Comparison of ENCODE assay signal across 14 cellular contexts in the genomic region with DNA sequence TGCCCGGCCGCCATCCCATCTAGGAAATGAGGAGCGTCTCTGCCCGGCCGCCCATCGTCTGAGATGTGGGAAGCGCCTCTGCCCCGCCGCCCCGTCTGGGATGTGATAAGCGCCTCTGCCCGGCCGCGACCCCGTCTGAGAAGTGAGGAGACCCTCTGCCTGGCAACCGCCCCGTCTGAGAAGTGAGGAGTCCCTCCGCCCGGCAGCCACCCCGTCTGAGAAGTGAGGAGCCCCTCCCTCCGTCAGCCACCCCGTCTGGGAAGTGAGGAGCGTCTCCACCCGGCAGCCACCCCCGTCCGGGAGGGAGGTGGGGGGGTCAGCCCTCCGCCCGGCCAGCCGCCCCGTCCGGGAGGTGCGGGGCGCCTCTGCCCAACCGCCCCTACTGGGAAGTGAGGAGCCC. TPM values are rescaled to one million over a fixed set of nuclear protein-coding genes. Genes with fewer than 3 reads are reported as not detected.
"Had no signal": no experiment of that assay in that cellular context is flagged by ENCODE, and none has a peak within 500 bp of the region (broad histone marks: within the 10 kb centered on the region; RNA-seq: fewer than 3 reads in every experiment).

No MANE protein-coding gene starts in this region.

RNA-seq across cellular contexts. Expression of a gene that starts 30.1 kb away (rescaled TPM):
- total RNA-seq: activated B cell treated with CpG ODN at 0.5 μM for 24 hours; activated CD4-positive, alpha-beta memory T cell treated with anti-CD3 and anti-CD28 coated beads for 36 hours; activated CD4-positive, alpha-beta memory T cell treated with anti-CD3 and anti-CD28 coated beads, Interleukin-2, amount 10 ng/mL, durations not matched to agents 7 days and 5 days; activated CD4-positive, alpha-beta T cell treated with anti-CD3 and anti-CD28 coated beads for 36 hours; activated CD4-positive, alpha-beta T cell treated with anti-CD3 and anti-CD28 coated beads, Interleukin-2, amount 10 ng/mL, durations not matched to agents 24 days and 14 days; activated CD4-positive, alpha-beta T cell treated with anti-CD3 and anti-CD28 coated beads, Interleukin-2, amount 10 ng/mL, durations not matched to agents 7 days and 5 days; activated CD8-positive, alpha-beta memory T cell treated with anti-CD3 and anti-CD28 coated beads for 36 hours; activated CD8-positive, alpha-beta memory T cell treated with anti-CD3 and anti-CD28 coated beads, Interleukin-2, amount 10 ng/mL, durations not matched to agents 7 days and 5 days; activated CD8-positive, alpha-beta T cell treated with anti-CD3 and anti-CD28 coated beads for 36 hours; activated CD8-positive, alpha-beta T cell treated with anti-CD3 and anti-CD28 coated beads, Interleukin-2, amount 10 ng/mL, durations not matched to agents 7 days and 5 days; T-helper 1 cell treated with Interleukin-12 subunit alpha and Interleukin-12 subunit beta and Interleukin-4 antibody, amounts not matched to agents 30 ng/mL and 1 ng/mL, for 36 hours; T-helper 17 cell; T-helper 2 cell treated with Interferon-gamma antibody and Interleukin-4, amounts not matched to agents 100 ng/mL and 5 ng/mL, for 36 hours had no signal

RNA-seq across cellular contexts. Expression of a gene that starts 33.3 kb away (rescaled TPM):
- total RNA-seq: activated B cell treated with CpG ODN at 0.5 μM for 24 hours; activated CD4-positive, alpha-beta memory T cell treated with anti-CD3 and anti-CD28 coated beads, Interleukin-2, amount 10 ng/mL, durations not matched to agents 7 days and 5 days; activated CD4-positive, alpha-beta T cell treated with anti-CD3 and anti-CD28 coated beads, Interleukin-2, amount 10 ng/mL, durations not matched to agents 24 days and 14 days; activated CD4-positive, alpha-beta T cell treated with anti-CD3 and anti-CD28 coated beads, Interleukin-2, amount 10 ng/mL, durations not matched to agents 7 days and 5 days; activated CD8-positive, alpha-beta memory T cell treated with anti-CD3 and anti-CD28 coated beads for 36 hours; activated CD8-positive, alpha-beta memory T cell treated with anti-CD3 and anti-CD28 coated beads, Interleukin-2, amount 10 ng/mL, durations not matched to agents 7 days and 5 days; activated CD8-positive, alpha-beta T cell treated with anti-CD3 and anti-CD28 coated beads for 36 hours; activated CD8-positive, alpha-beta T cell treated with anti-CD3 and anti-CD28 coated beads, Interleukin-2, amount 10 ng/mL, durations not matched to agents 7 days and 5 days; T-helper 1 cell treated with Interleukin-12 subunit alpha and Interleukin-12 subunit beta and Interleukin-4 antibody, amounts not matched to agents 30 ng/mL and 1 ng/mL, for 36 hours; T-helper 17 cell; T-helper 2 cell treated with Interferon-gamma antibody and Interleukin-4, amounts not matched to agents 100 ng/mL and 5 ng/mL, for 36 hours had no signal

RNA-seq across cellular contexts. Expression of a gene that starts 33.8 kb away (rescaled TPM):
- total RNA-seq: activated B cell treated with CpG ODN at 0.5 μM for 24 hours; activated CD4-positive, alpha-beta memory T cell treated with anti-CD3 and anti-CD28 coated beads for 36 hours; activated CD4-positive, alpha-beta memory T cell treated with anti-CD3 and anti-CD28 coated beads, Interleukin-2, amount 10 ng/mL, durations not matched to agents 7 days and 5 days; activated CD4-positive, alpha-beta T cell treated with anti-CD3 and anti-CD28 coated beads for 36 hours; activated CD4-positive, alpha-beta T cell treated with anti-CD3 and anti-CD28 coated beads, Interleukin-2, amount 10 ng/mL, durations not matched to agents 24 days and 14 days; activated CD4-positive, alpha-beta T cell treated with anti-CD3 and anti-CD28 coated beads, Interleukin-2, amount 10 ng/mL, durations not matched to agents 7 days and 5 days; activated CD8-positive, alpha-beta memory T cell treated with anti-CD3 and anti-CD28 coated beads for 36 hours; activated CD8-positive, alpha-beta memory T cell treated with anti-CD3 and anti-CD28 coated beads, Interleukin-2, amount 10 ng/mL, durations not matched to agents 7 days and 5 days; activated CD8-positive, alpha-beta T cell treated with anti-CD3 and anti-CD28 coated beads for 36 hours; activated CD8-positive, alpha-beta T cell treated with anti-CD3 and anti-CD28 coated beads, Interleukin-2, amount 10 ng/mL, durations not matched to agents 7 days and 5 days; T-cell; T-helper 1 cell treated with Interleukin-12 subunit alpha and Interleukin-12 subunit beta and Interleukin-4 antibody, amounts not matched to agents 30 ng/mL and 1 ng/mL, for 36 hours; T-helper 17 cell; T-helper 2 cell treated with Interferon-gamma antibody and Interleukin-4, amounts not matched to agents 100 ng/mL and 5 ng/mL, for 36 hours had no signal
